In genomic region chr20:13492001-13492480, GRCh38 we compare ENCODE assay signal across 10 cellular contexts.
DNase-seq lines count a peak whose midpoint lies in the region; ATAC-seq, FAIRE-seq and TF ChIP-seq lines count a peak whose summit lies in the region.
"Had no signal": no experiment of that assay in that cellular context is flagged by ENCODE, and none has a peak within 500 bp of the region (broad histone marks: within the 10 kb centered on the region; RNA-seq: fewer than 3 reads in every experiment).

No MANE protein-coding gene starts in this region.

- H3K27ac Mint-ChIP-seq in natural killer cell = no peak overlapping the region

- H3K27ac ChIP-seq in ectodermal cell (ENCODE audit: insufficient read depth, low read depth, low read length, poor library complexity, severe bottlenecking) (peak overlapping the region; percentile 91), lower lobe of right lung (peak overlapping the region; percentile 46)
- H3K27ac ChIP-seq: 22Rv1 had no signal

- peak; percentile 79 to 87 for ATAC-seq in lower lobe of right lung
- no peak for ATAC-seq in natural killer cell
- no peak for ATAC-seq in HG03432 (IDR thresholded peaks at IDR 0.05; ENCODE audit: unreplicated experiment)

- intact Hi-C loops in lower lobe of right lung (cut with DNase I) = no loop called here
- intact Hi-C loops in natural killer cell (cut with micrococcal nuclease) = no loop called here

- H3K9me3 ChIP-seq in ectodermal cell (ENCODE audit: control insufficient read depth, low read length) (no peaks in the 10 kb centered on the region), lower lobe of right lung (no peaks in the 10 kb centered on the region)

- no peak overlapping the region for H3K4me3 Mint-ChIP-seq in natural killer cell

- peaks cover 0 to 5% of the 10 kb centered on the region in 2 donors for H3K4me1 Mint-ChIP-seq in natural killer cell

- 10 to 21% methylated on average over 2 to 3 of the region's 3 CpGs for WGBS in ectodermal cell, 2 experiments

- H3K27me3 Mint-ChIP-seq in natural killer cell (ENCODE audit: low read depth in 2 of 2) = no peaks in the 10 kb centered on the region

- H3K4me3 ChIP-seq in ectodermal cell (ENCODE audit: insufficient read depth, low read depth, low read length) (no peak overlapping the region), lower lobe of right lung (no peak overlapping the region)

- no peak for TF ChIP-seq CTCF in lower lobe of right lung (IDR thresholded peaks at IDR 0.05)
- TF ChIP-seq CTCF in natural killer cell (IDR thresholded peaks at IDR 0.05) = no peak

- H3K36me3 ChIP-seq in ectodermal cell (ENCODE audit: control insufficient read depth, insufficient read depth, low read length) (no peaks in the 10 kb centered on the region), lower lobe of right lung (no peaks in the 10 kb centered on the region)

- no peak for FAIRE-seq in urothelium cell line (lab: Jason Lieb, UNC)

- peaks cover 0 to 3% of the 10 kb centered on the region in 2 donors for H3K9me3 Mint-ChIP-seq in natural killer cell

- H3K27me3 ChIP-seq in ectodermal cell (ENCODE audit: control insufficient read depth, insufficient read depth, low read length, poor library complexity, severe bottlenecking) (no peaks in the 10 kb centered on the region), lower lobe of right lung (ENCODE audit: low read depth) (no peaks in the 10 kb centered on the region)

- DNase-seq in NCI-H2107 treated with DMSO at 0.1 percent for 48 hours (lab: John Stamatoyannopoulos, UW; ENCODE audit: unreplicated experiment) (peak; percentile 16), NCI-H2107 (lab: John Stamatoyannopoulos, UW) (no peak), lower lobe of right lung (no peak), urothelium cell line (ENCODE audit: low spot score) (peak; percentile 50), natural killer cell (no peak), D341Med (ENCODE audit: low spot score) (no peak)
- DNase-seq: NCI-H187 had no signal

- H3K4me1 ChIP-seq in ectodermal cell (ENCODE audit: control insufficient read depth, insufficient read depth, low read length) (peaks cover 26% of the 10 kb centered on the region), lower lobe of right lung (peaks cover 11% of the 10 kb centered on the region)

- peaks cover 5% of the 10 kb centered on the region for H3K36me3 Mint-ChIP-seq in natural killer cell

Comparison
In these comparisons a context has a peak if more than half of its experiments do, and no peak if none do; other contexts are left out.
1. DNase-seq: peak in NCI-H2107 treated with DMSO at 0.1 percent for 48 hours (single experiment) and urothelium cell line (single experiment); none in NCI-H2107 (single experiment), lower lobe of right lung (single experiment), natural killer cell (single experiment) and D341Med (single experiment).
2. ATAC-seq: peak in lower lobe of right lung (2 of 2); none in natural killer cell (0 of 3) and HG03432 (single experiment).